Comparison of ENCODE assay signal across 16 cellular contexts in genomic region chr6:106563614-106564013, GRCh38.
A peak's percentile ranks its signal among the peaks of the same experiment; 100 is the strongest.
DNase-seq lines count a peak whose midpoint lies in the region; ATAC-seq and TF ChIP-seq lines count a peak whose summit lies in the region.
"Had no signal": no experiment of that assay in that cellular context is flagged by ENCODE, and none has a peak within 500 bp of the region (broad histone marks: within the 10 kb centered on the region; RNA-seq: fewer than 3 reads in every experiment).

No MANE protein-coding gene starts in this region.

- no peaks in the 10 kb centered on the region for H3K9me3 Mint-ChIP-seq in activated naive CD8-positive, alpha-beta T cell (ENCODE audit: low read depth)
- no peaks in the 10 kb centered on the region for H3K9me3 Mint-ChIP-seq in activated naive CD8-positive, alpha-beta T cell treated with anti-CD3 and anti-CD28 coated beads, Interleukin-2, amount 50 U/mL, for 24 hours
- H3K9me3 Mint-ChIP-seq in CD4-positive, alpha-beta memory T cell, result no peaks in the 10 kb centered on the region

- no peak overlapping the region for H3K18ac ChIP-seq in trophoblast cell (ENCODE audit: low read length)

- H4K91ac ChIP-seq in trophoblast cell (ENCODE audit: low read depth, low read length), result peak overlapping the region; percentile 37

- H3K79me2 ChIP-seq in trophoblast cell (ENCODE audit: control insufficient read depth, insufficient read depth, low read length, poor library complexity), result no peaks in the 10 kb centered on the region

- no peak overlapping the region for H2AK5ac ChIP-seq in trophoblast cell (ENCODE audit: low read length)

- H4K8ac ChIP-seq in trophoblast cell (ENCODE audit: low read depth, low read length), result peak overlapping the region; percentile 7

- no peak for ATAC-seq in activated naive CD8-positive, alpha-beta T cell treated with anti-CD3 and anti-CD28 coated beads, Interleukin-2, amount 50 U/mL, for 24 hours
- ATAC-seq in GM18867 (IDR thresholded peaks at IDR 0.05; ENCODE audit: unreplicated experiment) (no peak), upper lobe of left lung (ENCODE audit: low FRiP score in 2 of 2) (no peak)

- H3K36me3 Mint-ChIP-seq in activated naive CD8-positive, alpha-beta T cell, result peaks cover 4% of the 10 kb centered on the region
- H3K36me3 Mint-ChIP-seq in activated naive CD8-positive, alpha-beta T cell treated with anti-CD3 and anti-CD28 coated beads, Interleukin-2, amount 50 U/mL, for 24 hours (ENCODE audit: low read depth), result peaks cover 42% of the 10 kb centered on the region
- H3K36me3 Mint-ChIP-seq in CD4-positive, alpha-beta memory T cell, result peaks cover 58 to 84% of the 10 kb centered on the region in 2 donors

- TF ChIP-seq EP300 in upper lobe of left lung (IDR thresholded peaks at IDR 0.05), result no peak

- TF ChIP-seq POLR2A in upper lobe of left lung (IDR thresholded peaks at IDR 0.05), result no peak

- H3K4me1 Mint-ChIP-seq in activated naive CD8-positive, alpha-beta T cell (ENCODE audit: low read depth), result peaks cover 9% of the 10 kb centered on the region
- peaks cover 28% of the 10 kb centered on the region for H3K4me1 Mint-ChIP-seq in activated naive CD8-positive, alpha-beta T cell treated with anti-CD3 and anti-CD28 coated beads, Interleukin-2, amount 50 U/mL, for 24 hours
- peaks cover 0 to 6% (median 3%) of the 10 kb centered on the region in 4 donors for H3K4me1 Mint-ChIP-seq in CD4-positive, alpha-beta memory T cell

- H3K4me1 ChIP-seq in trophoblast cell (ENCODE audit: control insufficient read depth in 1 of 2, insufficient read depth in 2 of 2, low read length in 2 of 2) (peaks cover 0 to 3% of the 10 kb centered on the region in 2 experiments), upper lobe of left lung (peaks cover 0 to 5% (median 1%) of the 10 kb centered on the region in 4 donors)
- no peaks in the 10 kb centered on the region for H3K4me1 ChIP-seq in CD4-positive, alpha-beta memory T cell (ENCODE audit: insufficient read depth, low read length)

- no peaks in the 10 kb centered on the region for H3K27me3 Mint-ChIP-seq in activated naive CD8-positive, alpha-beta T cell
- no peaks in the 10 kb centered on the region for H3K27me3 Mint-ChIP-seq in activated naive CD8-positive, alpha-beta T cell treated with anti-CD3 and anti-CD28 coated beads, Interleukin-2, amount 50 U/mL, for 24 hours
- H3K27me3 Mint-ChIP-seq in CD4-positive, alpha-beta memory T cell, result no peaks in the 10 kb centered on the region

- H3K9ac ChIP-seq in trophoblast cell (ENCODE audit: low read length), result no peak overlapping the region

- H2BK120ac ChIP-seq in trophoblast cell (ENCODE audit: insufficient read depth, low read length, poor library complexity), result no peak overlapping the region

- H3K79me1 ChIP-seq in trophoblast cell (ENCODE audit: low read length), result peaks cover 5% of the 10 kb centered on the region

- H3K27me3 ChIP-seq in trophoblast cell (ENCODE audit: insufficient read depth, low read length), result no peaks in the 10 kb centered on the region
- H3K27me3 ChIP-seq in CD4-positive, alpha-beta memory T cell (ENCODE audit: insufficient read depth, low read length), result no peaks in the 10 kb centered on the region
- H3K27me3 ChIP-seq in upper lobe of left lung, result no peaks in the 10 kb centered on the region
- H3K27me3 ChIP-seq: BLaER1 treated with 17β-estradiol and CSF1 and Interleukin-3, amounts not matched to agents 10 nM and 100 nM had no signal

- peak overlapping the region; percentile 54 for H3K27ac Mint-ChIP-seq in activated naive CD8-positive, alpha-beta T cell
- H3K27ac Mint-ChIP-seq in activated naive CD8-positive, alpha-beta T cell treated with anti-CD3 and anti-CD28 coated beads, Interleukin-2, amount 50 U/mL, for 24 hours, result no peak overlapping the region
- peak overlapping the region in 2 of 7 donors; percentile 42 to 48 for H3K27ac Mint-ChIP-seq in CD4-positive, alpha-beta memory T cell

- no CpG with 5 or more reads among the region's 2 CpGs for WGBS in trophoblast cell (ENCODE audit: extremely low coverage, insufficient coverage, insufficient read length)
- 61 to 71% methylated on average over 2 of the region's 2 CpGs for WGBS in upper lobe of left lung, 2 donors

- CTCF ChIA-PET in CD4-positive, alpha-beta memory T cell (lab: Charles Lee; ENCODE audit: partially characterized antibody), result interaction anchor here (0.8 to 6.7 kb wide), 14 partner anchors 9 to 550 kb away, joined by 3 to 114 read pairs (median 4); no protein-coding TSS in a partner anchor

- no peak for DNase-seq in activated naive CD8-positive, alpha-beta T cell treated with anti-CD3 and anti-CD28 coated beads, Interleukin-2, amount 50 U/mL, for 24 hours
- peak; percentile 27 for DNase-seq in fibroblast of gingiva (ENCODE audit: low read depth)
- DNase-seq in trophoblast cell, result no peak
- DNase-seq in CD4-positive, alpha-beta memory T cell, result no peak
- DNase-seq in upper lobe of left lung, result no peak
- DNase-seq: GOT3, KBM-7, NCI-H146, NCI-H2081 treated with DMSO at 0.1 percent for 48 hours, NCI-H510A treated with DMSO at 0.1 percent for 48 hours, NCI-H82, PC-9 had no signal

- H2AFZ ChIP-seq in trophoblast cell (ENCODE audit: insufficient read depth, low read length, poor library complexity), result no peak overlapping the region
- H2AFZ ChIP-seq: PC-9 had no signal

- no peak overlapping the region for H3K4ac ChIP-seq in trophoblast cell (ENCODE audit: low read depth, low read length)

- POLR2A ChIA-PET in CD4-positive, alpha-beta memory T cell (lab: Charles Lee; ENCODE audit: partially characterized antibody), result interaction anchor here (1.4 to 3.6 kb wide), 3 partner anchors 44 to 116 kb away, joined by 6 to 13 read pairs (median 12); no protein-coding TSS in a partner anchor

- H3K9me3 ChIP-seq in trophoblast cell (ENCODE audit: insufficient read depth, low read depth, low read length) (no peaks in the 10 kb centered on the region), upper lobe of left lung (no peaks in the 10 kb centered on the region)
- H3K9me3 ChIP-seq in CD4-positive, alpha-beta memory T cell (ENCODE audit: control insufficient read depth in 1 of 2, low read length in 2 of 2), result no peaks in the 10 kb centered on the region
- H3K9me3 ChIP-seq: BLaER1 treated with 17β-estradiol and CSF1 and Interleukin-3, amounts not matched to agents 10 nM and 100 nM had no signal

- no peak overlapping the region for H3K14ac ChIP-seq in trophoblast cell (ENCODE audit: low read length)

- intact Hi-C loops in CD4-positive, alpha-beta memory T cell (cut with micrococcal nuclease), result no loop called here

- no peak overlapping the region for H3K4me3 ChIP-seq in trophoblast cell (ENCODE audit: low read depth, low read length)
- H3K4me3 ChIP-seq in CD4-positive, alpha-beta memory T cell (ENCODE audit: low read length in 2 of 2), result no peak overlapping the region
- H3K4me3 ChIP-seq in upper lobe of left lung, result no peak overlapping the region
- H3K4me3 ChIP-seq: BLaER1 treated with 17β-estradiol and CSF1 and Interleukin-3, amounts not matched to agents 10 nM and 100 nM; PC-9 had no signal

- peak overlapping the region; percentile 37; the same call in 1 of the 2 replicates for H3K27ac ChIP-seq in VCaP
- no peak overlapping the region for H3K27ac ChIP-seq in trophoblast cell (ENCODE audit: low read depth, low read length)
- no peak overlapping the region for H3K27ac ChIP-seq in CD4-positive, alpha-beta memory T cell (ENCODE audit: low read depth, low read length)
- H3K27ac ChIP-seq in upper lobe of left lung, result no peak overlapping the region
- H3K27ac ChIP-seq: PC-9 had no signal

- no peak overlapping the region for H2BK5ac ChIP-seq in trophoblast cell (ENCODE audit: low read depth, low read length, poor library complexity)

- H3K36me3 ChIP-seq in trophoblast cell (ENCODE audit: control insufficient read depth in 1 of 2, insufficient read depth in 2 of 2, low read length in 2 of 2) (no peaks in the 10 kb centered on the region), upper lobe of left lung (peaks cover 0 to 44% (median 18%) of the 10 kb centered on the region in 4 donors)
- peaks cover 64% of the 10 kb centered on the region for H3K36me3 ChIP-seq in CD4-positive, alpha-beta memory T cell (ENCODE audit: insufficient read depth, low read length)

- H3K23ac ChIP-seq in trophoblast cell (ENCODE audit: low read length), result no peak overlapping the region

- no peak overlapping the region for H3K4me2 ChIP-seq in trophoblast cell (ENCODE audit: low read length)
- H3K4me2 ChIP-seq: PC-9 had no signal

- TF ChIP-seq CTCF in VCaP (conservative IDR thresholded peaks at IDR 0.05) (no peak), upper lobe of left lung (IDR thresholded peaks at IDR 0.05) (no peak)

- no peak overlapping the region for H3K4me3 Mint-ChIP-seq in activated naive CD8-positive, alpha-beta T cell
- H3K4me3 Mint-ChIP-seq in activated naive CD8-positive, alpha-beta T cell treated with anti-CD3 and anti-CD28 coated beads, Interleukin-2, amount 50 U/mL, for 24 hours, result no peak overlapping the region
- no peak overlapping the region for H3K4me3 Mint-ChIP-seq in CD4-positive, alpha-beta memory T cell

- no peak overlapping the region for H4K12ac ChIP-seq in trophoblast cell (ENCODE audit: low read depth, low read length)

- peak overlapping the region; percentile 58 for H2BK12ac ChIP-seq in trophoblast cell (ENCODE audit: low read length)
